Comparison of ENCODE assay signal across 1 cellular context in the genomic region with DNA sequence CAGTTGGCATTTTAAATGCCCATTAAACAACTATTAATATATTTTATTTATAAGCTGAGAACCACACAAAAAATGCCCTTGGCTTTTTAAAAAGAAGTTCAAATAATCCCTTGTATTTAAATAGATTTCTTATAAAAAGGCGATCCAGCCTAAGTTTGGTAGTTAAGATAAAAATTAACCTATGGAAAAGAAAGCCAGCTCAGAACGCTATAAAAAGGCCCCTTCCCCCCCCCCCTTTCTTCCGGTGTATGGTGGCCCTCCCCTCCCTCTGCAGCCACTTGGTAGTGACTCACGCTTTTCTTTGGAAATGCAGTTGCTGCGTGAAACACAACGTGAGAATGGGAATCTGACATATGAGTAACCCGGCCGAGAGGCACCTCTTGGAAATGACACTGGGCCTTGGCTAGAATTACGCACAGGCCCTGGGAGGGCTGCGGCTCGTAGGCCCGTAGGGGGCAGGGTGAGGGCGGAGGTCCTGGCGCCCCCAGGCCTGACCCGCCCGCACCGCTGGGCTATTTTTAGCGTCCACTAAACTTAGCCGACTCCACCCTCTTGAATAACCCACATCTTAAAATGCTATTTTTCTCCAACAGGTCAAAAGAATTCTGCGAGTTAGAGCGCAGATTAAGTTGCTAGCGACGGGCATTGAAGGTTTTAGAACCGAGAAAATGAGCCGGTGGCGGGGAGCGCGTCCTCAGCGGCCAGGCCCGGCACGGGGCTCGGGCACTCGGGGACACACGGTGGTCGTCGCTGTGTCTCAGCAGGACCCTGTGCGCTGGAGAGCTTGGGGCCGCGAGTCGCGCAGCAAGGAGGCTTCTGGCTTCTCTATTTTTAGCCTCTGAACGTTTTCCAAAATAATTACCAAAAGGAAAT.
A peak's percentile ranks its signal among the peaks of the same experiment; 100 is the strongest.
TF ChIP-seq lines count a peak whose summit lies in the region.

No MANE protein-coding gene starts in this region.

TF ChIP-seq in K562, 482 proteins besides CTCF, POLR2A, EP300 and RAD21 (continued from another document and continues in another):
- TF ChIP-seq CCNT2 (IDR thresholded peaks at IDR 0.05; ENCODE audit: borderline replicate concordance, extremely low read depth, insufficient read length, low read depth, low read length) (peak; percentile 72), SMAD4 (CRISPR knock-in tag; conservative IDR thresholded peaks at IDR 0.05) (peak; percentile 15), SIX5 (IDR thresholded peaks at IDR 0.05; ENCODE audit: borderline replicate concordance in 1 of 2, insufficient read depth in 1 of 2, low read depth in 1 of 2, low read length in 2 of 2) (no peak), EGR1 (conservative IDR thresholded peaks at IDR 0.05) (peak; percentile 71), RREB1 (CRISPR knock-in tag; IDR thresholded peaks at IDR 0.05) (no peak), MEIS2 (IDR thresholded peaks at IDR 0.05; ENCODE audit: partially characterized antibody) (peak; percentile 25), SIN3A (IDR thresholded peaks at IDR 0.05; ENCODE audit: borderline replicate concordance in 2 of 2, control insufficient read depth in 1 of 2, low read depth in 2 of 2, low read length in 2 of 2) (peak in 1 of 2 experiments; percentile 24; a peak in 1 of 4 replicates), NBN (IDR thresholded peaks at IDR 0.05; ENCODE audit: low read depth) (peak; percentile 66; the same call in 1 of the 2 replicates), ARNT (IDR thresholded peaks at IDR 0.05) (no peak), CHD4 (IDR thresholded peaks at IDR 0.05; ENCODE audit: insufficient read depth, insufficient replicate concordance, low read depth, low read length, poor library complexity, severe bottlenecking) (peak; percentile 44), FOSL1 (tag; conservative IDR thresholded peaks at IDR 0.05) (peak; percentile 89), JUND (IDR thresholded peaks at IDR 0.05; ENCODE audit: borderline replicate concordance, low read depth, low read length) (peak; percentile 94), JUND (tag; IDR thresholded peaks at IDR 0.05; ENCODE audit: borderline replicate concordance, low read depth, low read length) (peak; percentile 81; the same call in 1 of the 3 replicates), TAF1 (IDR thresholded peaks at IDR 0.05; ENCODE audit: control insufficient read depth, extremely low read depth, insufficient read depth, low read length, severe bottlenecking) (no peak), GATAD2A (IDR thresholded peaks at IDR 0.05) (0 out of 2 replicates have a peak, but pooled peaks have one; percentile 13), TBL1XR1 (IDR thresholded peaks at IDR 0.05; ENCODE audit: low read length in 2 of 2) (peak in 1 of 2 experiments; percentile 69; a peak in 1 of 4 replicates), PHF8 (IDR thresholded peaks at IDR 0.05; ENCODE audit: borderline replicate concordance, low read length) (peak; percentile 44), YY1 (IDR thresholded peaks at IDR 0.05; ENCODE audit: borderline replicate concordance in 1 of 3, control insufficient read depth in 1 of 3, extremely low read depth in 1 of 3, insufficient read depth in 3 of 3, insufficient read length in 1 of 3, insufficient replicate concordance in 2 of 3, low read depth in 1 of 3, low read length in 2 of 3) (peak in 2 of 3 experiments; percentile 26 to 55), TEAD4 (IDR thresholded peaks at IDR 0.05; ENCODE audit: low read length) (peak; percentile 42; the same call in 1 of the 2 replicates), TEAD4 (CRISPR knock-in tag; IDR thresholded peaks at IDR 0.05; ENCODE audit: borderline replicate concordance) (no peak), MEF2A (IDR thresholded peaks at IDR 0.05; ENCODE audit: control insufficient read depth, low read depth, low read length) (peak; percentile 82), ATF3 (IDR thresholded peaks at IDR 0.05) (peak; percentile 83), ATF3 (CRISPR knock-in tag; conservative IDR thresholded peaks at IDR 0.05) (no peak), SAP30 (IDR thresholded peaks at IDR 0.05; ENCODE audit: borderline replicate concordance, insufficient read depth, low read depth, low read length, poor library complexity, severe bottlenecking) (peak; percentile 16), XRCC5 (IDR thresholded peaks at IDR 0.05; ENCODE audit: low read depth, low read length) (0 out of 2 replicates have a peak, but pooled peaks have one; percentile 29), UBTF (IDR thresholded peaks at IDR 0.05; ENCODE audit: borderline replicate concordance in 1 of 2, low read depth in 2 of 2, low read length in 2 of 2) (peak in 1 of 2 experiments; percentile 69; a peak in 1 of 4 replicates), GABPA (tag; conservative IDR thresholded peaks at IDR 0.05; ENCODE audit: low read depth) (peak; percentile 56), RFX7 (CRISPR knock-in tag; IDR thresholded peaks at IDR 0.05) (no peak), KLF13 (tag; IDR thresholded peaks at IDR 0.05; ENCODE audit: borderline replicate concordance, low read depth) (0 out of 2 replicates have a peak, but pooled peaks have one; percentile 17), SNIP1 (IDR thresholded peaks at IDR 0.05; ENCODE audit: low read depth) (no peak), MTA3 (IDR thresholded peaks at IDR 0.05; ENCODE audit: borderline replicate concordance) (no peak), CTCFL (IDR thresholded peaks at IDR 0.05; ENCODE audit: borderline replicate concordance, insufficient read depth, low read depth, low read length, poor library complexity, severe bottlenecking) (peak; percentile 11), POLR2G (IDR thresholded peaks at IDR 0.05; ENCODE audit: low read depth, low read length) (peak; percentile 76), RBFOX2 (IDR thresholded peaks at IDR 0.05; ENCODE audit: low read depth, low read length) (peak; percentile 94), NCOR1 (IDR thresholded peaks at IDR 0.05) (peak; percentile 52), ADNP (tag; IDR thresholded peaks at IDR 0.05) (peak; percentile 23; the same call in 1 of the 2 replicates), CXXC5 (CRISPR knock-in tag; IDR thresholded peaks at IDR 0.05) (peak; percentile 2), POLR2H (tag; IDR thresholded peaks at IDR 0.05; ENCODE audit: low read depth) (0 out of 2 replicates have a peak, but pooled peaks have one; percentile 41), TRIM24 (IDR thresholded peaks at IDR 0.05) (peak in 1 of 2 experiments; percentile 12; a peak in 1 of 4 replicates)
- TF ChIP-seq, protein P1, sequence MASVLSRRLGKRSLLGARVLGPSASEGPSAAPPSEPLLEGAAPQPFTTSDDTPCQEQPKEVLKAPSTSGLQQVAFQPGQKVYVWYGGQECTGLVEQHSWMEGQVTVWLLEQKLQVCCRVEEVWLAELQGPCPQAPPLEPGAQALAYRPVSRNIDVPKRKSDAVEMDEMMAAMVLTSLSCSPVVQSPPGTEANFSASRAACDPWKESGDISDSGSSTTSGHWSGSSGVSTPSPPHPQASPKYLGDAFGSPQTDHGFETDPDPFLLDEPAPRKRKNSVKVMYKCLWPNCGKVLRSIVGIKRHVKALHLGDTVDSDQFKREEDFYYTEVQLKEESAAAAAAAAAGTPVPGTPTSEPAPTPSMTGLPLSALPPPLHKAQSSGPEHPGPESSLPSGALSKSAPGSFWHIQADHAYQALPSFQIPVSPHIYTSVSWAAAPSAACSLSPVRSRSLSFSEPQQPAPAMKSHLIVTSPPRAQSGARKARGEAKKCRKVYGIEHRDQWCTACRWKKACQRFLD (CRISPR knock-in tag; IDR thresholded peaks at IDR 0.05), result no peak; the same call in 1 of the 2 replicates
- TF ChIP-seq, protein P2, sequence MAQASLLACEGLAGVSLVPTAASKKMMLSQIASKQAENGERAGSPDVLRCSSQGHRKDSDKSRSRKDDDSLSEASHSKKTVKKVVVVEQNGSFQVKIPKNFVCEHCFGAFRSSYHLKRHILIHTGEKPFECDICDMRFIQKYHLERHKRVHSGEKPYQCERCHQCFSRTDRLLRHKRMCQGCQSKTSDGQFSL (CRISPR knock-in tag; IDR thresholded peaks at IDR 0.05), result no peak
- TF ChIP-seq, protein P2 (tag; IDR thresholded peaks at IDR 0.05), result peak in 1 of 2 experiments; percentile 67; a peak in 1 of 4 replicates
